In genomic region chr6:26030716-26031115, GRCh38 we compare ENCODE assay signal across 11 cellular contexts. TPM values are rescaled to one million over a fixed set of nuclear protein-coding genes. Genes with fewer than 3 reads are reported as not detected.
DNase-seq lines count a peak whose midpoint lies in the region; ATAC-seq and TF ChIP-seq lines count a peak whose summit lies in the region.
"Had no signal": no experiment of that assay in that cellular context is flagged by ENCODE, and none has a peak within 500 bp of the region (broad histone marks: within the 10 kb centered on the region; RNA-seq: fewer than 3 reads in every experiment).

No MANE protein-coding gene starts in this region.

- H3K36me3 ChIP-seq in A673 (ENCODE audit: insufficient read depth, low read length, poor library complexity, severe bottlenecking) (no peaks in the 10 kb centered on the region), GM23338 (ENCODE audit: insufficient read depth) (no peaks in the 10 kb centered on the region), PC-3 (ENCODE audit: low read depth, low read length) (no peaks in the 10 kb centered on the region), endodermal cell (ENCODE audit: control insufficient read depth, insufficient read depth, low read length) (no peaks in the 10 kb centered on the region), trophoblast cell (ENCODE audit: control insufficient read depth in 1 of 2, insufficient read depth in 2 of 2, low read length in 2 of 2) (no peaks in the 10 kb centered on the region)

- ATAC-seq in GM23338 (no peak), PC-3 (no peak), GM19023 (IDR thresholded peaks at IDR 0.05; ENCODE audit: unreplicated experiment) (no peak)

- H3K79me2 ChIP-seq in GM23338 (replicated peaks; ENCODE audit: insufficient read depth) = no peaks in the 10 kb centered on the region
- no peaks in the 10 kb centered on the region; the same call in 1 of the 2 replicates for H3K79me2 ChIP-seq in PC-3 (ENCODE audit: low read length)
- H3K79me2 ChIP-seq in trophoblast cell (ENCODE audit: control insufficient read depth, insufficient read depth, low read length, poor library complexity) = peaks cover 3% of the 10 kb centered on the region

- peaks cover 45% of the 10 kb centered on the region for H3K27me3 Mint-ChIP-seq in GM23338 (ENCODE audit: insufficient read depth, low read depth, poor library complexity)
- H3K27me3 Mint-ChIP-seq in endodermal cell (ENCODE audit: insufficient read depth) = no peaks in the 10 kb centered on the region

- BruUV-seq in A673 (replicated peaks; lab: Mats Ljungman, UMichigan) (no TSS peak), PC-3 (replicated peaks; lab: Mats Ljungman, UMichigan) (no TSS peak)

- peak overlapping the region; percentile 67 for H3K4me3 ChIP-seq in A673 (ENCODE audit: low read depth, low read length, poor library complexity, severe bottlenecking)
- peak overlapping the region; percentile 69 for H3K4me3 ChIP-seq in GM23338
- peak overlapping the region; percentile 83 for H3K4me3 ChIP-seq in PC-3 (ENCODE audit: low read length)
- peak overlapping the region; percentile 88 for H3K4me3 ChIP-seq in endodermal cell (ENCODE audit: low read length)
- H3K4me3 ChIP-seq in trophoblast cell (ENCODE audit: low read depth, low read length) = no peak overlapping the region

- CTCF ChIA-PET in A673 (lab: Charles Lee) = interaction anchor here (1.3 kb wide), 1 partner anchor 10 kb away, joined by 11 read pairs; a partner anchor contains a TSS
- CTCF ChIA-PET in PC-3 (lab: Charles Lee) = interaction anchor here (0.5 to 0.8 kb wide), 2 partner anchors 13 to 25 kb away, joined by 4 to 6 read pairs; a partner anchor contains a TSS

- POLR2A ChIA-PET in A673 (lab: Charles Lee; ENCODE audit: low non-redundant PET) = interaction anchor here (0.6 to 3.1 kb wide), 7 partner anchors 10 to 1784 kb away, joined by 3 to 71 read pairs (median 6); a partner anchor contains a TSS
- POLR2A ChIA-PET in PC-3 (lab: Charles Lee; ENCODE audit: unreplicated experiment) = interaction anchor here (0.6 to 3.9 kb wide), 7 partner anchors 10 to 192 kb away, joined by 3 to 72 read pairs (median 4); a partner anchor contains a TSS

- no peak overlapping the region for H2BK12ac ChIP-seq in trophoblast cell (ENCODE audit: low read length)

- no peak overlapping the region for H2AFZ ChIP-seq in GM23338
- H2AFZ ChIP-seq in PC-3 (ENCODE audit: low read length) = no peak overlapping the region
- no peak overlapping the region for H2AFZ ChIP-seq in trophoblast cell (ENCODE audit: insufficient read depth, low read length, poor library complexity)

- H3K9ac ChIP-seq in PC-3 (ENCODE audit: low read length) (peak overlapping the region; percentile 82; the same call in 1 of the 2 replicates), endodermal cell (ENCODE audit: extremely low read depth, low read length, poor library complexity, severe bottlenecking) (no peak overlapping the region), trophoblast cell (ENCODE audit: low read length) (no peak overlapping the region)

- no peak overlapping the region for H3K23ac ChIP-seq in trophoblast cell (ENCODE audit: low read length)

- no peak overlapping the region for H2BK120ac ChIP-seq in trophoblast cell (ENCODE audit: insufficient read depth, low read length, poor library complexity)

- H3K36me3 Mint-ChIP-seq in GM23338 (ENCODE audit: low read depth) (no peaks in the 10 kb centered on the region; the same call in 2 of the 3 replicates), endodermal cell (ENCODE audit: low read depth) (no peaks in the 10 kb centered on the region)

- intact Hi-C loops in A673 (cut with micrococcal nuclease; ENCODE audit: unreplicated experiment) = loop anchor here (5.0 kb wide), 1 partner anchor 1862 kb away; a partner anchor contains a TSS
- intact Hi-C loops in PC-3 (cut with micrococcal nuclease) = loop anchor here (5.0 kb wide), 1 partner anchor 187 kb away; a partner anchor contains a TSS

- H3K27me3 ChIP-seq in A673 (replicated peaks; ENCODE audit: insufficient read depth, low read depth, low read length, poor library complexity) = no peaks in the 10 kb centered on the region
- H3K27me3 ChIP-seq in GM23338 (ENCODE audit: insufficient read depth) = no peaks in the 10 kb centered on the region
- H3K27me3 ChIP-seq in PC-3 (ENCODE audit: low read length) = no peaks in the 10 kb centered on the region
- no peaks in the 10 kb centered on the region for H3K27me3 ChIP-seq in endodermal cell (ENCODE audit: control insufficient read depth, insufficient read depth, low read length, poor library complexity, severe bottlenecking)
- no peaks in the 10 kb centered on the region for H3K27me3 ChIP-seq in trophoblast cell (ENCODE audit: insufficient read depth, low read length)
- H3K27me3 ChIP-seq: testis had no signal

- no peak overlapping the region for H2AK5ac ChIP-seq in trophoblast cell (ENCODE audit: low read length)

- H3K79me1 ChIP-seq in trophoblast cell (ENCODE audit: low read length) = peaks cover 31% of the 10 kb centered on the region

- H3K4ac ChIP-seq in trophoblast cell (ENCODE audit: low read depth, low read length) = no peak overlapping the region

- H3K4me3 Mint-ChIP-seq in GM23338 = peak overlapping the region; percentile 86
- H3K4me3 Mint-ChIP-seq in endodermal cell = peak overlapping the region; percentile 85

- H3F3A ChIP-seq in GM23338 (replicated peaks; ENCODE audit: low read depth) = peaks cover 8% of the 10 kb centered on the region; the same call in 1 of the 2 replicates
- peaks cover 9% of the 10 kb centered on the region for H3F3A ChIP-seq in PC-3 (ENCODE audit: low read length, unreplicated experiment)

- H3K9me3 ChIP-seq in A673 (ENCODE audit: low read depth, low read length, poor library complexity, severe bottlenecking) (no peaks in the 10 kb centered on the region), PC-3 (ENCODE audit: low read length) (no peaks in the 10 kb centered on the region), endodermal cell (ENCODE audit: control insufficient read depth, low read length) (no peaks in the 10 kb centered on the region), trophoblast cell (ENCODE audit: insufficient read depth, low read depth, low read length) (no peaks in the 10 kb centered on the region)
- H3K9me3 ChIP-seq: testis had no signal

- no peak overlapping the region for H4K12ac ChIP-seq in trophoblast cell (ENCODE audit: low read depth, low read length)

- peaks cover 25% of the 10 kb centered on the region for H3K4me1 ChIP-seq in A673 (ENCODE audit: insufficient read depth, low read length, poor library complexity, severe bottlenecking)
- H3K4me1 ChIP-seq in GM23338 (ENCODE audit: insufficient read depth) = peaks cover 40% of the 10 kb centered on the region
- peaks cover 44% of the 10 kb centered on the region for H3K4me1 ChIP-seq in PC-3 (ENCODE audit: insufficient read depth, low read length)
- peaks cover 26% of the 10 kb centered on the region for H3K4me1 ChIP-seq in endodermal cell (ENCODE audit: control insufficient read depth, insufficient read depth, low read length)
- peaks cover 0 to 7% of the 10 kb centered on the region in 2 experiments for H3K4me1 ChIP-seq in trophoblast cell (ENCODE audit: control insufficient read depth in 1 of 2, insufficient read depth in 2 of 2, low read length in 2 of 2)

- H2BK5ac ChIP-seq in trophoblast cell (ENCODE audit: low read depth, low read length, poor library complexity) = no peak overlapping the region

- H4K91ac ChIP-seq in trophoblast cell (ENCODE audit: low read depth, low read length) = no peak overlapping the region

- peak overlapping the region; percentile 77 for H3K4me2 ChIP-seq in GM23338
- peak overlapping the region; percentile 94 for H3K4me2 ChIP-seq in PC-3 (ENCODE audit: low read length)
- H3K4me2 ChIP-seq in trophoblast cell (ENCODE audit: low read length) = no peak overlapping the region

- TF ChIP-seq CTCF in A673 (conservative IDR thresholded peaks at IDR 0.05; ENCODE audit: low read depth, low read length) = no peak
- TF ChIP-seq CTCF in GM23338 (conservative IDR thresholded peaks at IDR 0.05; ENCODE audit: low read depth in 2 of 2) = no peak
- no peak for TF ChIP-seq CTCF in PC-3 (conservative IDR thresholded peaks at IDR 0.05; ENCODE audit: low read depth, low read length)
- no peak for TF ChIP-seq CTCF in endodermal cell (conservative IDR thresholded peaks at IDR 0.05)

- no peak overlapping the region for H4K8ac ChIP-seq in trophoblast cell (ENCODE audit: low read depth, low read length)

- no peak overlapping the region for H3K18ac ChIP-seq in trophoblast cell (ENCODE audit: low read length)

- WGBS in endodermal cell (ENCODE audit: insufficient coverage in 1 of 2, insufficient read length in 1 of 2), 2 experiments = 20% methylated on average over 1 of the region's 3 CpGs; no CpG with 5 or more reads in 1 of the 2 experiments
- no CpG with 5 or more reads among the region's 3 CpGs for WGBS in trophoblast cell (ENCODE audit: extremely low coverage, insufficient coverage, insufficient read length)

- H3K4me1 Mint-ChIP-seq in GM23338 = peaks cover 57% of the 10 kb centered on the region
- peaks cover 50% of the 10 kb centered on the region for H3K4me1 Mint-ChIP-seq in endodermal cell

- H3K14ac ChIP-seq in trophoblast cell (ENCODE audit: low read length) = no peak overlapping the region

- H3K9me2 ChIP-seq in GM23338 (ENCODE audit: insufficient read depth) (no peaks in the 10 kb centered on the region), PC-3 (replicated peaks; ENCODE audit: low read length) (no peaks in the 10 kb centered on the region)

- peak overlapping the region; percentile 99 for H3K27ac Mint-ChIP-seq in GM23338
- peak overlapping the region; percentile 86 for H3K27ac Mint-ChIP-seq in endodermal cell

- no peak for DNase-seq in A673 (ENCODE audit: low spot score)
- no peak for DNase-seq in GM23338 (ENCODE audit: low spot score)
- no peak for DNase-seq in PC-3
- no peak for DNase-seq in endodermal cell
- DNase-seq in trophoblast cell = no peak
- no peak for DNase-seq in NK-92 (lab: John Stamatoyannopoulos, UW; ENCODE audit: unreplicated experiment)
- DNase-seq in effector CD4-positive, alpha-beta T cell = no peak
- DNase-seq: dermis blood vessel endothelial cell, islet precursor cell, testis had no signal

- H4K20me1 ChIP-seq in GM23338 (replicated peaks; ENCODE audit: insufficient read depth) = no peaks in the 10 kb centered on the region
- peaks cover 3% of the 10 kb centered on the region; the same call in 1 of the 2 replicates for H4K20me1 ChIP-seq in PC-3 (ENCODE audit: low read length)

- peaks cover 11% of the 10 kb centered on the region; the same call in 1 of the 3 replicates for H3K9me3 Mint-ChIP-seq in GM23338
- no peaks in the 10 kb centered on the region for H3K9me3 Mint-ChIP-seq in endodermal cell

- H3K27ac ChIP-seq in A673 (ENCODE audit: low read depth, low read length, poor library complexity, severe bottlenecking) (peak overlapping the region; percentile 91), GM23338 (ENCODE audit: low read depth) (peak overlapping the region; percentile 98; the same call in 1 of the 2 replicates), PC-3 (ENCODE audit: low read length) (no peak overlapping the region; the same call in 1 of the 2 replicates), endodermal cell (ENCODE audit: low read depth, low read length) (no peak overlapping the region), trophoblast cell (ENCODE audit: low read depth, low read length) (no peak overlapping the region)

RNA-seq across cellular contexts. Expression of gene HFE, which starts 56.5 kb away (rescaled TPM):
- 7.8 and 11.5 TPM in 2 replicates for total RNA-seq in A673 (2021)
- total RNA-seq in GM23338 (2014; rRNA removed; shearing (Covaris generic)) = 0.63 and 0.78 TPM in 2 replicates
- 0.38 and 0.53 TPM in 2 replicates for polyA plus RNA-seq in GM23338 (2016; fragmentation: Nextera tagmentation; extraction: Ambion mirVana)
- not detected in 2 replicates for total RNA-seq in PC-3 (2014; rRNA removed)
- 1 to 10 TPM; 1.8 to 2.1 TPM for total RNA-seq in endodermal cell
- 2.7 TPM for polyA plus RNA-seq in endodermal cell (2013, experiment 1 of 2)
- polyA plus RNA-seq in endodermal cell (2013, experiment 2 of 2) = 1.7 TPM
- 1.7 and 1.8 TPM in 2 replicates for polyA plus RNA-seq in trophoblast cell (2013)

Comparison
In these comparisons a context has a peak if more than half of its experiments do, and no peak if none do; other contexts are left out.
1. H3K27ac ChIP-seq: peak in A673 (single experiment) and GM23338 (single experiment); none in PC-3 (single experiment), endodermal cell (single experiment) and trophoblast cell (single experiment).